ENCODE assay signal across 9 cellular contexts in the genomic region with DNA sequence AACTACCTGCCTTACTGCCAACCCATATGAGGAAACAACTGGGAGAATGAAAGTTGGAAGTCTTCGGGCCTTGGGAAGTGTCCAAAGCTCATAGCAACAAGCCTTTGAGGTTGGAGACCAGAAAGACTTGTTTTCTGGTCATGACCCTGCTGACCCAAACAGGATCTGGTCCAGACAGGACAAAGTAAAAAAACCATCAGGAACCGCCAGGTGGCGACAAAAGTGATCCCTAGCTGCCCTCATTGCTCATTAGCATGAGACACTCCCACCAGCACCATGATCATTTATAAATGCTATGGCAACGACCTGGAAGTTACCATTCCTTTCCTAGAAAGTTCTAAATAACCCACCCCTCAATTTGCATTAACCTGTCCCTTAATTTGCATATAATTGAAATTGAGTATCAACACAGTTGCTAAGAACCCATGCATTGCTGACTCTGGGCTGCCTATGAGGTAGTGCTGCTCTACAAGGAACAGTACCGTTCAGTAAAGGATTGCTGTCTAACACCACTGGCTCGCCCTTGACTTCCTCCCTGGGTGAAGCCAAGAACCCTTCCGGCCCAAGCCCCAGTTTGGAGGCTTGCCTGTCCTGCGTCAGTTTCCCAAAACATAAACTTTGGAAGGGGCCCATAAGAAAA.
A peak's percentile ranks its signal among the peaks of the same experiment; 100 is the strongest.
DNase-seq lines count a peak whose midpoint lies in the region; ATAC-seq and TF ChIP-seq lines count a peak whose summit lies in the region.
"Had no signal": no experiment of that assay in that cellular context is flagged by ENCODE, and none has a peak within 500 bp of the region (broad histone marks: within the 10 kb centered on the region; RNA-seq: fewer than 3 reads in every experiment).

No MANE protein-coding gene starts in this region.

- H2AFZ ChIP-seq in OCI-LY3 (ENCODE audit: low read depth, low read length): no peak overlapping the region

- no peak overlapping the region for H3K9ac ChIP-seq in OCI-LY3 (ENCODE audit: low read length)

- no peaks in the 10 kb centered on the region for H3K36me3 Mint-ChIP-seq in osteocyte (ENCODE audit: unreplicated experiment)
- H3K36me3 Mint-ChIP-seq: naive thymus-derived CD4-positive, alpha-beta T cell had no signal

- no peak overlapping the region for H3K4me2 ChIP-seq in OCI-LY3 (ENCODE audit: low read length)

- H3K27ac Mint-ChIP-seq in osteocyte (ENCODE audit: unreplicated experiment): peak overlapping the region; percentile 87
- H3K27ac Mint-ChIP-seq: naive thymus-derived CD4-positive, alpha-beta T cell had no signal

- no peaks in the 10 kb centered on the region for H4K20me1 ChIP-seq in OCI-LY3 (ENCODE audit: insufficient read depth, low read length)

- no peaks in the 10 kb centered on the region for H3K4me1 ChIP-seq in OCI-LY3 (ENCODE audit: low read length)

- peak; percentile 88 for TF ChIP-seq CTCF in OCI-LY3 (IDR thresholded peaks at IDR 0.05; ENCODE audit: low read depth, low read length)
- TF ChIP-seq CTCF in astrocyte of the cerebellum (IDR thresholded peaks at IDR 0.05; ENCODE audit: low read depth, low read length, missing control alignments): peak; percentile 17
- no peak for TF ChIP-seq CTCF in osteocyte (IDR thresholded peaks at IDR 0.05)

- ATAC-seq in GM21528 (IDR thresholded peaks at IDR 0.05; ENCODE audit: low FRiP score, unreplicated experiment): peak; percentile 60
- no peak for ATAC-seq in GM21526 (IDR thresholded peaks at IDR 0.05; ENCODE audit: low FRiP score, unreplicated experiment)
- ATAC-seq: naive thymus-derived CD4-positive, alpha-beta T cell had no signal

- no peak overlapping the region for H3K27ac ChIP-seq in OCI-LY3 (ENCODE audit: low read length)

- no peaks in the 10 kb centered on the region for H3K9me3 ChIP-seq in OCI-LY3 (ENCODE audit: insufficient read depth, low read length)

- no peaks in the 10 kb centered on the region for H3K27me3 Mint-ChIP-seq in osteocyte (ENCODE audit: unreplicated experiment)

- peaks cover 36% of the 10 kb centered on the region for H3K4me1 Mint-ChIP-seq in osteocyte (ENCODE audit: unreplicated experiment)
- H3K4me1 Mint-ChIP-seq: naive thymus-derived CD4-positive, alpha-beta T cell had no signal

- H3K36me3 ChIP-seq in OCI-LY3 (replicated peaks; ENCODE audit: low read depth, low read length): no peaks in the 10 kb centered on the region

- DNase-seq in CMK (ENCODE audit: low read depth) (peak; percentile 27), astrocyte of the cerebellum (ENCODE audit: low read depth) (no peak), osteocyte (ENCODE audit: extremely low spot score, unreplicated experiment) (no peak), HuH-7 (ENCODE audit: low spot score) (no peak), NOMO-1 treated with dmso at 0.1 percent for 144 hours (lab: John Stamatoyannopoulos, UW; ENCODE audit: unreplicated experiment) (no peak)

- in situ Hi-C loops in astrocyte of the cerebellum (cut with HindIII; ENCODE audit: low sequenced_read_pairs): no loop called here

- H3K4me3 ChIP-seq in OCI-LY3 (ENCODE audit: low read length): no peak overlapping the region
- no peak overlapping the region for H3K4me3 ChIP-seq in astrocyte of the cerebellum (ENCODE audit: low read depth, low read length)

- no peaks in the 10 kb centered on the region for H3K79me2 ChIP-seq in OCI-LY3 (ENCODE audit: low read length)

- no peaks in the 10 kb centered on the region; the same call in 1 of the 2 replicates for H3K27me3 ChIP-seq in OCI-LY3 (ENCODE audit: low read depth, low read length)

- H3K9me3 Mint-ChIP-seq in osteocyte (ENCODE audit: unreplicated experiment): no peaks in the 10 kb centered on the region

- H3K4me3 Mint-ChIP-seq in osteocyte (ENCODE audit: unreplicated experiment): no peak overlapping the region
- H3K4me3 Mint-ChIP-seq: naive thymus-derived CD4-positive, alpha-beta T cell had no signal
